ENCODE assay signal across 8 cellular contexts in genomic region chr17:78126895-78127239, GRCh38. TPM values are rescaled to one million over a fixed set of nuclear protein-coding genes. Genes with fewer than 3 reads are reported as not detected.
DNase-seq lines count a peak whose midpoint lies in the region; ATAC-seq and TF ChIP-seq lines count a peak whose summit lies in the region.

No MANE protein-coding gene starts in this region.

- H3K4me1 ChIP-seq in adipocyte (ENCODE audit: control insufficient read depth, insufficient read depth, low read length), result peaks cover 12% of the 10 kb centered on the region
- H3K4me1 ChIP-seq in lower lobe of right lung, result peaks cover 73% of the 10 kb centered on the region
- peaks cover 19 to 40% of the 10 kb centered on the region in 2 donors for H3K4me1 ChIP-seq in thoracic aorta (ENCODE audit: control insufficient read depth in 1 of 2, low read depth in 2 of 2)

- peaks cover 78% of the 10 kb centered on the region for H3K4me1 Mint-ChIP-seq in activated T-cell treated with anti-CD3 and anti-CD28 coated beads, Interleukin-2, amount 50 U/mL, for 4 hours (ENCODE audit: low read depth)

- H3K9ac ChIP-seq in adipocyte (ENCODE audit: low read length), result peak overlapping the region; percentile 58

- TF ChIP-seq CTCF in lower lobe of right lung (IDR thresholded peaks at IDR 0.05), result no peak
- TF ChIP-seq CTCF in thoracic aorta (IDR thresholded peaks at IDR 0.05), result no peak

- ATAC-seq in activated T-cell treated with anti-CD3 and anti-CD28 coated beads, Interleukin-2, amount 50 U/mL, for 4 hours, result no peak
- ATAC-seq in lower lobe of right lung, result no peak
- no peak for ATAC-seq in thoracic aorta (ENCODE audit: insufficient number of reproducible peaks, low FRiP score, low read depth)
- ATAC-seq in GM21381 (IDR thresholded peaks at IDR 0.05; ENCODE audit: unreplicated experiment), result no peak
- ATAC-seq in GM19023 (IDR thresholded peaks at IDR 0.05; ENCODE audit: unreplicated experiment), result no peak

- H3K4me3 ChIP-seq in adipocyte (ENCODE audit: low read length) (no peak overlapping the region), lower lobe of right lung (peak overlapping the region; percentile 94), thoracic aorta (peak overlapping the region; percentile 79)

- no peaks in the 10 kb centered on the region for H3K36me3 ChIP-seq in adipocyte (ENCODE audit: control insufficient read depth, insufficient read depth, low read length, severe bottlenecking)
- peaks cover 42% of the 10 kb centered on the region for H3K36me3 ChIP-seq in lower lobe of right lung
- no peaks in the 10 kb centered on the region for H3K36me3 ChIP-seq in thoracic aorta

- intact Hi-C loops in lower lobe of right lung (cut with DNase I), result loop anchor here (10.0 kb wide), 1 partner anchor 48 kb away; no protein-coding TSS in a partner anchor

- H3K9me3 ChIP-seq in adipocyte (ENCODE audit: control insufficient read depth, low read length) (no peaks in the 10 kb centered on the region), lower lobe of right lung (no peaks in the 10 kb centered on the region), thoracic aorta (no peaks in the 10 kb centered on the region)

- peaks cover 15% of the 10 kb centered on the region for H3K36me3 Mint-ChIP-seq in activated T-cell treated with anti-CD3 and anti-CD28 coated beads, Interleukin-2, amount 50 U/mL, for 4 hours (ENCODE audit: insufficient read depth)

- H3K27ac ChIP-seq in lower lobe of right lung (peak overlapping the region; percentile 91), thoracic aorta (no peak overlapping the region)

- peak overlapping the region; percentile 87 for H3K4me3 Mint-ChIP-seq in activated T-cell treated with anti-CD3 and anti-CD28 coated beads, Interleukin-2, amount 50 U/mL, for 4 hours

- H3K27me3 ChIP-seq in adipocyte (replicated peaks; ENCODE audit: control insufficient read depth, insufficient read depth, low read length) (peaks cover 20% of the 10 kb centered on the region), lower lobe of right lung (ENCODE audit: low read depth) (no peaks in the 10 kb centered on the region), thoracic aorta (replicated peaks; ENCODE audit: insufficient read depth) (no peaks in the 10 kb centered on the region)

- H3K9me3 Mint-ChIP-seq in activated T-cell treated with anti-CD3 and anti-CD28 coated beads, Interleukin-2, amount 50 U/mL, for 4 hours, result no peaks in the 10 kb centered on the region

- H3K27me3 Mint-ChIP-seq in activated T-cell treated with anti-CD3 and anti-CD28 coated beads, Interleukin-2, amount 50 U/mL, for 4 hours (ENCODE audit: low read depth), result no peaks in the 10 kb centered on the region

- DNase-seq in activated T-cell treated with anti-CD3 and anti-CD28 coated beads, Interleukin-2, amount 50 U/mL, for 4 hours, result no peak
- no peak for DNase-seq in activated T-cell treated with anti-CD3 and anti-CD28 coated beads, Interleukin-2, amount 50 U/mL, for 1 hour
- DNase-seq in adipocyte (ENCODE audit: low read depth) (no peak), lower lobe of right lung (no peak), thoracic aorta (ENCODE audit: low spot score) (no peak), dermis blood vessel endothelial cell (no peak)

RNA-seq across cellular contexts. Expression of gene TMC6, which starts 1.7 kb away (rescaled TPM):
- total RNA-seq in activated T-cell treated with anti-CD3 and anti-CD28 coated beads, Interleukin-2, amount 50 U/mL, for 4 hours, result 10 to 100 TPM; 79.1 to 87.1 (median 81.5) TPM
- total RNA-seq in lower lobe of right lung (173 TPM), thoracic aorta (10 to 100 TPM; 22.6 to 44.3 TPM), dermis blood vessel endothelial cell (69.6 and 70.2 TPM in 2 replicates)

RNA-seq across cellular contexts. Expression of gene TMC8, which starts 3.7 kb away (rescaled TPM):
- 10 to 100 TPM; 46.9 to 69.4 (median 61.7) TPM for total RNA-seq in activated T-cell treated with anti-CD3 and anti-CD28 coated beads, Interleukin-2, amount 50 U/mL, for 4 hours
- 33.8 TPM for total RNA-seq in lower lobe of right lung
- total RNA-seq in thoracic aorta, result 1 to 10 TPM; 5.6 to 9.3 TPM
- 0.14 and 0.34 TPM in 2 replicates for total RNA-seq in dermis blood vessel endothelial cell

RNA-seq across cellular contexts. Expression of gene C17orf99, which starts 19.3 kb away (rescaled TPM):
- total RNA-seq in activated T-cell treated with anti-CD3 and anti-CD28 coated beads, Interleukin-2, amount 50 U/mL, for 4 hours, result not detected
- total RNA-seq in lower lobe of right lung, result not detected
- total RNA-seq in thoracic aorta, result not detected
- total RNA-seq in dermis blood vessel endothelial cell, result not detected in 2 replicates

RNA-seq across cellular contexts. Expression of gene SYNGR2, which starts 41.5 kb away (rescaled TPM):
- 100 to 1,000 TPM; 192 to 224 (median 196) TPM for total RNA-seq in activated T-cell treated with anti-CD3 and anti-CD28 coated beads, Interleukin-2, amount 50 U/mL, for 4 hours
- total RNA-seq in lower lobe of right lung, result 217 TPM
- 100 to 1,000 TPM in 1 of 2 donors, 10 to 100 TPM in 1; 61.7 to 100 TPM for total RNA-seq in thoracic aorta
- 48.0 and 54.0 TPM in 2 replicates for total RNA-seq in dermis blood vessel endothelial cell

RNA-seq across cellular contexts. Expression of gene TK1, which starts 60.0 kb away (rescaled TPM):
- total RNA-seq in activated T-cell treated with anti-CD3 and anti-CD28 coated beads, Interleukin-2, amount 50 U/mL, for 4 hours, result 10 to 100 TPM; 23.0 to 30.3 (median 26.8) TPM
- total RNA-seq in lower lobe of right lung, result 6.6 TPM
- 1 to 10 TPM; 3.3 to 3.5 TPM for total RNA-seq in thoracic aorta
- 98.7 and 170 TPM in 2 replicates for total RNA-seq in dermis blood vessel endothelial cell
